Comparison of ENCODE assay signal across 1 cellular context in the genomic region with DNA sequence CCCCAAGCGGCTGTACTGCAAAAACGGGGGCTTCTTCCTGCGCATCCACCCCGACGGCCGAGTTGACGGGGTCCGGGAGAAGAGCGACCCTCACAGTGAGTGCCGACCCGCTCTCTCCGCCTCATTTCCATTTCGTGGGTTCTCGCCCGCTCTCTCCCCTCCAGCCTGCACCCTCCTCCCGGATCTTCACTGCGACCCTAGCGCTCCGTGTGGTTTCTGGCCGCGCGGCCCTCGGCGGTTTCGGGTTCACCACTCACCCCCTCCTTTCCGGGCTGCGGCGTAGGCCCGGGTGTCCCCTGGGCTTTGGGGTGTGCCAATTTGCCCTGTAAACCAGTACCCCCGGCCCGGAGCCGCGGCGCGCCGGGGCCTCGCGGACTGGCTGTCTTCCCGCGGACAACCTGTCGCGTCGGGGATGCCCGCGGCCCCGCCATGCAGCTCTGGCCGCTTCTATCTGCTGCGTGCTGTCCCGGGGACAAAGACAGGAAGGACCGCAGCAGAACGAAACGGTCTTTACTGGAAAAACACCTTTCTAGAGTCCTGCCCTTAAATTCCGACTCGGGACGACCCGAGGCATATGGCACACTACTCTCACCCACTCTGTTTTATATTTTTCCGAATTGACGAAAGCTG.
TF ChIP-seq lines count a peak whose summit lies in the region.

No MANE protein-coding gene starts in this region.

TF ChIP-seq in HepG2, 621 proteins besides CTCF, POLR2A, EP300 and RAD21 (continued from another document and continues in another):
- TF ChIP-seq, protein P1, sequence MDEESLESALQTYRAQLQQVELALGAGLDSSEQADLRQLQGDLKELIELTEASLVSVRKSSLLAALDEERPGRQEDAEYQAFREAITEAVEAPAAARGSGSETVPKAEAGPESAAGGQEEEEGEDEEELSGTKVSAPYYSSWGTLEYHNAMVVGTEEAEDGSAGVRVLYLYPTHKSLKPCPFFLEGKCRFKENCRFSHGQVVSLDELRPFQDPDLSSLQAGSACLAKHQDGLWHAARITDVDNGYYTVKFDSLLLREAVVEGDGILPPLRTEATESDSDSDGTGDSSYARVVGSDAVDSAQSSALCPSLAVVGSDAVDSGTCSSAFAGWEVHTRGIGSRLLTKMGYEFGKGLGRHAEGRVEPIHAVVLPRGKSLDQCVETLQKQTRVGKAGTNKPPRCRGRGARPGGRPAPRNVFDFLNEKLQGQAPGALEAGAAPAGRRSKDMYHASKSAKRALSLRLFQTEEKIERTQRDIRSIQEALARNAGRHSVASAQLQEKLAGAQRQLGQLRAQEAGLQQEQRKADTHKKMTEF (CRISPR knock-in tag; IDR thresholded peaks at IDR 0.05), result peak; percentile 41; the same call in 1 of the 2 replicates
- TF ChIP-seq KLF6 (CRISPR knock-in tag; IDR thresholded peaks at IDR 0.05) (no peak), ZNF572 (CRISPR knock-in tag; IDR thresholded peaks at IDR 0.05) (no peak), ZNF207 (IDR thresholded peaks at IDR 0.05; ENCODE audit: borderline replicate concordance) (no peak), ZNF260 (CRISPR knock-in tag; IDR thresholded peaks at IDR 0.05; ENCODE audit: borderline replicate concordance, low read depth) (no peak), ZBTB21 (CRISPR knock-in tag; IDR thresholded peaks at IDR 0.05) (no peak), HDAC6 (IDR thresholded peaks at IDR 0.05; ENCODE audit: low read depth, low read length) (no peak), ZNF235 (CRISPR knock-in tag; IDR thresholded peaks at IDR 0.05; ENCODE audit: borderline replicate concordance) (no peak), EED (CRISPR knock-in tag; IDR thresholded peaks at IDR 0.05) (peak; percentile 42; the same call in 1 of the 2 replicates), ZNF552 (CRISPR knock-in tag; IDR thresholded peaks at IDR 0.05; ENCODE audit: borderline replicate concordance) (no peak), SNAPC2 (CRISPR knock-in tag; IDR thresholded peaks at IDR 0.05) (no peak), PRMT3 (CRISPR knock-in tag; IDR thresholded peaks at IDR 0.05; ENCODE audit: borderline replicate concordance, low read depth) (no peak), ZNF766 (CRISPR knock-in tag; IDR thresholded peaks at IDR 0.05; ENCODE audit: borderline replicate concordance) (no peak), FOXO1 (CRISPR knock-in tag; IDR thresholded peaks at IDR 0.05) (no peak), NFIB (CRISPR knock-in tag; IDR thresholded peaks at IDR 0.05; ENCODE audit: borderline replicate concordance) (no peak), HNF4A (CRISPR knock-in tag; IDR thresholded peaks at IDR 0.05) (no peak), ZNF160 (CRISPR knock-in tag; IDR thresholded peaks at IDR 0.05) (no peak), NFKB2 (CRISPR knock-in tag; IDR thresholded peaks at IDR 0.05; ENCODE audit: borderline replicate concordance) (no peak), ZNF775 (CRISPR knock-in tag; IDR thresholded peaks at IDR 0.05; ENCODE audit: borderline replicate concordance) (no peak), FOXM1 (CRISPR knock-in tag; IDR thresholded peaks at IDR 0.05) (no peak), ZNF329 (CRISPR knock-in tag; IDR thresholded peaks at IDR 0.05; ENCODE audit: low read depth) (no peak), FOXK1 (CRISPR knock-in tag; IDR thresholded peaks at IDR 0.05; ENCODE audit: borderline replicate concordance, low read depth) (no peak), ZNF660 (CRISPR knock-in tag; IDR thresholded peaks at IDR 0.05; ENCODE audit: borderline replicate concordance, low read depth) (no peak), ESRRA (CRISPR knock-in tag; IDR thresholded peaks at IDR 0.05; ENCODE audit: low read depth) (no peak), ZNF143 (CRISPR knock-in tag; IDR thresholded peaks at IDR 0.05) (no peak), ISX (CRISPR knock-in tag; conservative IDR thresholded peaks at IDR 0.05) (no peak), ZNF768 (CRISPR knock-in tag; IDR thresholded peaks at IDR 0.05) (peak; percentile 53; the same call in 1 of the 2 replicates), SALL1 (CRISPR knock-in tag; IDR thresholded peaks at IDR 0.05) (peak; percentile 19; the same call in 1 of the 2 replicates), ZNF615 (CRISPR knock-in tag; IDR thresholded peaks at IDR 0.05; ENCODE audit: borderline replicate concordance) (no peak)
- TF ChIP-seq, protein P2, sequence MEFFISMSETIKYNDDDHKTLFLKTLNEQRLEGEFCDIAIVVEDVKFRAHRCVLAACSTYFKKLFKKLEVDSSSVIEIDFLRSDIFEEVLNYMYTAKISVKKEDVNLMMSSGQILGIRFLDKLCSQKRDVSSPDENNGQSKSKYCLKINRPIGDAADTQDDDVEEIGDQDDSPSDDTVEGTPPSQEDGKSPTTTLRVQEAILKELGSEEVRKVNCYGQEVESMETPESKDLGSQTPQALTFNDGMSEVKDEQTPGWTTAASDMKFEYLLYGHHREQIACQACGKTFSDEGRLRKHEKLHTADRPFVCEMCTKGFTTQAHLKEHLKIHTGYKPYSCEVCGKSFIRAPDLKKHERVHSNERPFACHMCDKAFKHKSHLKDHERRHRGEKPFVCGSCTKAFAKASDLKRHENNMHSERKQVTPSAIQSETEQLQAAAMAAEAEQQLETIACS (CRISPR knock-in tag; IDR thresholded peaks at IDR 0.05), result no peak
- TF ChIP-seq, protein P3, sequence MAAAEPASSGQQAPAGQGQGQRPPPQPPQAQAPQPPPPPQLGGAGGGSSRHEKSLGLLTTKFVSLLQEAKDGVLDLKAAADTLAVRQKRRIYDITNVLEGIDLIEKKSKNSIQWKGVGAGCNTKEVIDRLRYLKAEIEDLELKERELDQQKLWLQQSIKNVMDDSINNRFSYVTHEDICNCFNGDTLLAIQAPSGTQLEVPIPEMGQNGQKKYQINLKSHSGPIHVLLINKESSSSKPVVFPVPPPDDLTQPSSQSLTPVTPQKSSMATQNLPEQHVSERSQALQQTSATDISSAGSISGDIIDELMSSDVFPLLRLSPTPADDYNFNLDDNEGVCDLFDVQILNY (CRISPR knock-in tag; conservative IDR thresholded peaks at IDR 0.05), result no peak
- TF ChIP-seq, protein P4, sequence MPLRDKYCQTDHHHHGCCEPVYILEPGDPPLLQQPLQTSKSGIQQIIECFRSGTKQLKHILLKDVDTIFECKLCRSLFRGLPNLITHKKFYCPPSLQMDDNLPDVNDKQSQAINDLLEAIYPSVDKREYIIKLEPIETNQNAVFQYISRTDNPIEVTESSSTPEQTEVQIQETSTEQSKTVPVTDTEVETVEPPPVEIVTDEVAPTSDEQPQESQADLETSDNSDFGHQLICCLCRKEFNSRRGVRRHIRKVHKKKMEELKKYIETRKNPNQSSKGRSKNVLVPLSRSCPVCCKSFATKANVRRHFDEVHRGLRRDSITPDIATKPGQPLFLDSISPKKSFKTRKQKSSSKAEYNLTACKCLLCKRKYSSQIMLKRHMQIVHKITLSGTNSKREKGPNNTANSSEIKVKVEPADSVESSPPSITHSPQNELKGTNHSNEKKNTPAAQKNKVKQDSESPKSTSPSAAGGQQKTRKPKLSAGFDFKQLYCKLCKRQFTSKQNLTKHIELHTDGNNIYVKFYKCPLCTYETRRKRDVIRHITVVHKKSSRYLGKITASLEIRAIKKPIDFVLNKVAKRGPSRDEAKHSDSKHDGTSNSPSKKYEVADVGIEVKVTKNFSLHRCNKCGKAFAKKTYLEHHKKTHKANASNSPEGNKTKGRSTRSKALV (CRISPR knock-in tag; IDR thresholded peaks at IDR 0.05), result peak; percentile 52; the same call in 1 of the 2 replicates
- TF ChIP-seq, protein P5, sequence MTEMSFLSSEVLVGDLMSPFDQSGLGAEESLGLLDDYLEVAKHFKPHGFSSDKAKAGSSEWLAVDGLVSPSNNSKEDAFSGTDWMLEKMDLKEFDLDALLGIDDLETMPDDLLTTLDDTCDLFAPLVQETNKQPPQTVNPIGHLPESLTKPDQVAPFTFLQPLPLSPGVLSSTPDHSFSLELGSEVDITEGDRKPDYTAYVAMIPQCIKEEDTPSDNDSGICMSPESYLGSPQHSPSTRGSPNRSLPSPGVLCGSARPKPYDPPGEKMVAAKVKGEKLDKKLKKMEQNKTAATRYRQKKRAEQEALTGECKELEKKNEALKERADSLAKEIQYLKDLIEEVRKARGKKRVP (CRISPR knock-in tag; IDR thresholded peaks at IDR 0.05), result no peak
- TF ChIP-seq, protein P6, sequence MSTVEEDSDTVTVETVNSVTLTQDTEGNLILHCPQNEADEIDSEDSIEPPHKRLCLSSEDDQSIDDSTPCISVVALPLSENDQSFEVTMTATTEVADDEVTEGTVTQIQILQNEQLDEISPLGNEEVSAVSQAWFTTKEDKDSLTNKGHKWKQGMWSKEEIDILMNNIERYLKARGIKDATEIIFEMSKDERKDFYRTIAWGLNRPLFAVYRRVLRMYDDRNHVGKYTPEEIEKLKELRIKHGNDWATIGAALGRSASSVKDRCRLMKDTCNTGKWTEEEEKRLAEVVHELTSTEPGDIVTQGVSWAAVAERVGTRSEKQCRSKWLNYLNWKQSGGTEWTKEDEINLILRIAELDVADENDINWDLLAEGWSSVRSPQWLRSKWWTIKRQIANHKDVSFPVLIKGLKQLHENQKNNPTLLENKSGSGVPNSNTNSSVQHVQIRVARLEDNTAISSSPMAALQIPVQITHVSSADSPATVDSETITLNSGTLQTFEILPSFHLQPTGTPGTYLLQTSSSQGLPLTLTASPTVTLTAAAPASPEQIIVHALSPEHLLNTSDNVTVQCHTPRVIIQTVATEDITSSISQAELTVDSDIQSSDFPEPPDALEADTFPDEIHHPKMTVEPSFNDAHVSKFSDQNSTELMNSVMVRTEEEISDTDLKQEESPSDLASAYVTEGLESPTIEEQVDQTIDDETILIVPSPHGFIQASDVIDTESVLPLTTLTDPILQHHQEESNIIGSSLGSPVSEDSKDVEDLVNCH (CRISPR knock-in tag; IDR thresholded peaks at IDR 0.05), result no peak
- TF ChIP-seq, protein P7, sequence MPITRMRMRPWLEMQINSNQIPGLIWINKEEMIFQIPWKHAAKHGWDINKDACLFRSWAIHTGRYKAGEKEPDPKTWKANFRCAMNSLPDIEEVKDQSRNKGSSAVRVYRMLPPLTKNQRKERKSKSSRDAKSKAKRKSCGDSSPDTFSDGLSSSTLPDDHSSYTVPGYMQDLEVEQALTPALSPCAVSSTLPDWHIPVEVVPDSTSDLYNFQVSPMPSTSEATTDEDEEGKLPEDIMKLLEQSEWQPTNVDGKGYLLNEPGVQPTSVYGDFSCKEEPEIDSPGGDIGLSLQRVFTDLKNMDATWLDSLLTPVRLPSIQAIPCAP (CRISPR knock-in tag; IDR thresholded peaks at IDR 0.05; ENCODE audit: low read depth), result no peak
- TF ChIP-seq, protein P8, sequence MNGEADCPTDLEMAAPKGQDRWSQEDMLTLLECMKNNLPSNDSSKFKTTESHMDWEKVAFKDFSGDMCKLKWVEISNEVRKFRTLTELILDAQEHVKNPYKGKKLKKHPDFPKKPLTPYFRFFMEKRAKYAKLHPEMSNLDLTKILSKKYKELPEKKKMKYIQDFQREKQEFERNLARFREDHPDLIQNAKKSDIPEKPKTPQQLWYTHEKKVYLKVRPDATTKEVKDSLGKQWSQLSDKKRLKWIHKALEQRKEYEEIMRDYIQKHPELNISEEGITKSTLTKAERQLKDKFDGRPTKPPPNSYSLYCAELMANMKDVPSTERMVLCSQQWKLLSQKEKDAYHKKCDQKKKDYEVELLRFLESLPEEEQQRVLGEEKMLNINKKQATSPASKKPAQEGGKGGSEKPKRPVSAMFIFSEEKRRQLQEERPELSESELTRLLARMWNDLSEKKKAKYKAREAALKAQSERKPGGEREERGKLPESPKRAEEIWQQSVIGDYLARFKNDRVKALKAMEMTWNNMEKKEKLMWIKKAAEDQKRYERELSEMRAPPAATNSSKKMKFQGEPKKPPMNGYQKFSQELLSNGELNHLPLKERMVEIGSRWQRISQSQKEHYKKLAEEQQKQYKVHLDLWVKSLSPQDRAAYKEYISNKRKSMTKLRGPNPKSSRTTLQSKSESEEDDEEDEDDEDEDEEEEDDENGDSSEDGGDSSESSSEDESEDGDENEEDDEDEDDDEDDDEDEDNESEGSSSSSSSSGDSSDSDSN (CRISPR knock-in tag; IDR thresholded peaks at IDR 0.05), result peak; percentile 34; the same call in 1 of the 2 replicates
- TF ChIP-seq, protein P9, sequence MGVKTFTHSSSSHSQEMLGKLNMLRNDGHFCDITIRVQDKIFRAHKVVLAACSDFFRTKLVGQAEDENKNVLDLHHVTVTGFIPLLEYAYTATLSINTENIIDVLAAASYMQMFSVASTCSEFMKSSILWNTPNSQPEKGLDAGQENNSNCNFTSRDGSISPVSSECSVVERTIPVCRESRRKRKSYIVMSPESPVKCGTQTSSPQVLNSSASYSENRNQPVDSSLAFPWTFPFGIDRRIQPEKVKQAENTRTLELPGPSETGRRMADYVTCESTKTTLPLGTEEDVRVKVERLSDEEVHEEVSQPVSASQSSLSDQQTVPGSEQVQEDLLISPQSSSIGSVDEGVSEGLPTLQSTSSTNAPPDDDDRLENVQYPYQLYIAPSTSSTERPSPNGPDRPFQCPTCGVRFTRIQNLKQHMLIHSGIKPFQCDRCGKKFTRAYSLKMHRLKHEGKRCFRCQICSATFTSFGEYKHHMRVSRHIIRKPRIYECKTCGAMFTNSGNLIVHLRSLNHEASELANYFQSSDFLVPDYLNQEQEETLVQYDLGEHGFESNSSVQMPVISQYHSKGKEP (CRISPR knock-in tag; IDR thresholded peaks at IDR 0.05), result no peak
- TF ChIP-seq, protein P10, sequence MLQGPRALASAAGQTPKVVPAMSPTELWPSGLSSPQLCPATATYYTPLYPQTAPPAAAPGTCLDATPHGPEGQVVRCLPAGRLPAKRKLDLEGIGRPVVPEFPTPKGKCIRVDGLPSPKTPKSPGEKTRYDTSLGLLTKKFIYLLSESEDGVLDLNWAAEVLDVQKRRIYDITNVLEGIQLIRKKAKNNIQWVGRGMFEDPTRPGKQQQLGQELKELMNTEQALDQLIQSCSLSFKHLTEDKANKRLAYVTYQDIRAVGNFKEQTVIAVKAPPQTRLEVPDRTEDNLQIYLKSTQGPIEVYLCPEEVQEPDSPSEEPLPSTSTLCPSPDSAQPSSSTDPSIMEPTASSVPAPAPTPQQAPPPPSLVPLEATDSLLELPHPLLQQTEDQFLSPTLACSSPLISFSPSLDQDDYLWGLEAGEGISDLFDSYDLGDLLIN (CRISPR knock-in tag; IDR thresholded peaks at IDR 0.05; ENCODE audit: borderline replicate concordance), result no peak
- TF ChIP-seq, protein P11, sequence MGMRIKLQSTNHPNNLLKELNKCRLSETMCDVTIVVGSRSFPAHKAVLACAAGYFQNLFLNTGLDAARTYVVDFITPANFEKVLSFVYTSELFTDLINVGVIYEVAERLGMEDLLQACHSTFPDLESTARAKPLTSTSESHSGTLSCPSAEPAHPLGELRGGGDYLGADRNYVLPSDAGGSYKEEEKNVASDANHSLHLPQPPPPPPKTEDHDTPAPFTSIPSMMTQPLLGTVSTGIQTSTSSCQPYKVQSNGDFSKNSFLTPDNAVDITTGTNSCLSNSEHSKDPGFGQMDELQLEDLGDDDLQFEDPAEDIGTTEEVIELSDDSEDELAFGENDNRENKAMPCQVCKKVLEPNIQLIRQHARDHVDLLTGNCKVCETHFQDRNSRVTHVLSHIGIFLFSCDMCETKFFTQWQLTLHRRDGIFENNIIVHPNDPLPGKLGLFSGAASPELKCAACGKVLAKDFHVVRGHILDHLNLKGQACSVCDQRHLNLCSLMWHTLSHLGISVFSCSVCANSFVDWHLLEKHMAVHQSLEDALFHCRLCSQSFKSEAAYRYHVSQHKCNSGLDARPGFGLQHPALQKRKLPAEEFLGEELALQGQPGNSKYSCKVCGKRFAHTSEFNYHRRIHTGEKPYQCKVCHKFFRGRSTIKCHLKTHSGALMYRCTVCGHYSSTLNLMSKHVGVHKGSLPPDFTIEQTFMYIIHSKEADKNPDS (CRISPR knock-in tag; IDR thresholded peaks at IDR 0.05), result no peak
